9 cellular contexts compared by ENCODE assay signal in the genomic region with DNA sequence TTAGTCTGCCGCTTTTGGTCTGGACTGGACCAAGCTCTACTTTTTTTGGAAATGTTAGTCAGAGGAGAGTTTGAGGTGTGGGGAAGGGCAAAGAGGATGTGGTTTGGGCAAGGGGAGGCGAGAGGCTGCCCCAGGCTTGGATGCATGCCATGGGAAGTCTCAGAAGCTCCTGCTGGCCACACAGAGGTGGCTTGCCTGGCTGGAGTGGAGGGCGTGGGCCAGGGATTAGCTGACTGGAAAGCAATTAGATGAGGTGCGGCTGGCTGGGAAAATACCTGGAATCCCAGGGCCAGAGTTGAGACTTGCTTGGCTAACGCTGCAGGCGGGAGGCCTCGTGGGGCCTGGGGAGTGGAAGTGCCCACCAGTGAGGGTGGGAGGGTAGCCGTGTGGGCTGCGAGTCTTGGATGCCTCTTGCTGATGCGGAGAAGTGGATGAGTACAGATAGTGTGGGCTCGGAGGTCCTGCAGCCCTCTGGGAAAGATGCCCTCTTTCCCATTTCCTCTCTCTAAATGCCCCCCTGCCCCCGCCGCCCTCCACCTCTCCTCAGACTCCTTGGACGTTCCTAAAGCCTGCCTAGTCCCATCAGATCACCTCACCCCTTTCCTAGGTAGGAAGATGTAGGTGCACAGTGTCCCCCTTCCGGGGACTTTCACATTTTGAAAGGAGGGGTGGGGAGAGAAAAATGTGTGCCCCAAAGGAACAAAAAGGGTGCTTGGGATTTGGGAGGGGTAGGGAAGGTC.
DNase-seq lines count a peak whose midpoint lies in the region; ATAC-seq and TF ChIP-seq lines count a peak whose summit lies in the region.
"Had no signal": no experiment of that assay in that cellular context is flagged by ENCODE, and none has a peak within 500 bp of the region (broad histone marks: within the 10 kb centered on the region; RNA-seq: fewer than 3 reads in every experiment).

No MANE protein-coding gene starts in this region.

- peaks cover 3% of the 10 kb centered on the region for H3K36me3 Mint-ChIP-seq in activated CD4-positive, alpha-beta T cell treated with anti-CD3 and anti-CD28 coated beads, Interleukin-2, amount 10 ng/mL, durations not matched to agents 24 days and 14 days (ENCODE audit: low read depth)

- peak overlapping the region; percentile 89 for H3K4me3 Mint-ChIP-seq in activated CD4-positive, alpha-beta T cell treated with anti-CD3 and anti-CD28 coated beads, Interleukin-2, amount 10 ng/mL, durations not matched to agents 24 days and 14 days

- ATAC-seq in left lung (peak; percentile 60), GM21423 (IDR thresholded peaks at IDR 0.05; ENCODE audit: unreplicated experiment) (no peak)

- H2AFZ ChIP-seq in OCI-LY7 (ENCODE audit: low read length) = peak overlapping the region; percentile 74; the same call in 1 of the 2 replicates

- intact Hi-C loops in activated CD4-positive, alpha-beta T cell treated with anti-CD3 and anti-CD28 coated beads, Interleukin-2, amount 10 ng/mL, durations not matched to agents 24 days and 14 days (cut with micrococcal nuclease) = loop anchor here (10.0 kb wide), 1 partner anchor 342 kb away; no protein-coding TSS in a partner anchor
- intact Hi-C loops in OCI-LY7 (cut with micrococcal nuclease; ENCODE audit: unreplicated experiment) (loop anchor here (5.0 kb wide), 1 partner anchor 46 kb away; no protein-coding TSS in a partner anchor), left lung (cut with DNase I) (no loop called here), vagina (cut with DNase I) (no loop called here)

- H3K27me3 ChIP-seq in left lung (no peaks in the 10 kb centered on the region), vagina (no peaks in the 10 kb centered on the region)

- TF ChIP-seq CTCF in OCI-LY7 (conservative IDR thresholded peaks at IDR 0.05; ENCODE audit: low read length) (no peak), left lung (IDR thresholded peaks at IDR 0.05) (no peak), vagina (IDR thresholded peaks at IDR 0.05) (no peak)

- DNase-seq in activated CD4-positive, alpha-beta T cell treated with anti-CD3 and anti-CD28 coated beads, Interleukin-2, amount 10 ng/mL, durations not matched to agents 24 days and 14 days = no peak
- DNase-seq in activated CD4-positive, alpha-beta T cell treated with anti-CD3 and anti-CD28 coated beads, Interleukin-2, amount 50 U/mL, for 4 hours = no peak
- DNase-seq in OCI-LY7 (ENCODE audit: low spot score) (no peak), astrocyte of the hippocampus (ENCODE audit: low read depth, low spot score) (peak; percentile 96), left lung (peak; percentile 82 to 87), vagina (ENCODE audit: extremely low spot score in 2 of 2) (peak; percentile 58 to 76), erythroblast (lab: John Stamatoyannopoulos, UW) (no peak)

- CTCF ChIA-PET in OCI-LY7 (lab: Charles Lee; ENCODE audit: unreplicated experiment) = no interaction called here

- POLR2A ChIA-PET in OCI-LY7 (lab: Charles Lee) = interaction anchor here (0.6 to 1.3 kb wide), 3 partner anchors 48 to 628 kb away, joined by 3 read pairs; no protein-coding TSS in a partner anchor

- H3K27me3 Mint-ChIP-seq in activated CD4-positive, alpha-beta T cell treated with anti-CD3 and anti-CD28 coated beads, Interleukin-2, amount 10 ng/mL, durations not matched to agents 24 days and 14 days = no peaks in the 10 kb centered on the region

- no peaks in the 10 kb centered on the region for H3K79me2 ChIP-seq in OCI-LY7 (ENCODE audit: insufficient read depth, low read depth, low read length)

- BruUV-seq in OCI-LY7 (replicated peaks; lab: Mats Ljungman, UMichigan) = no TSS peak

- peaks cover 56% of the 10 kb centered on the region for H3K4me1 Mint-ChIP-seq in activated CD4-positive, alpha-beta T cell treated with anti-CD3 and anti-CD28 coated beads, Interleukin-2, amount 10 ng/mL, durations not matched to agents 24 days and 14 days

- no peaks in the 10 kb centered on the region for H3K36me3 ChIP-seq in OCI-LY7 (ENCODE audit: insufficient read depth, low read length)
- no peaks in the 10 kb centered on the region for H3K36me3 ChIP-seq in left lung
- no peaks in the 10 kb centered on the region for H3K36me3 ChIP-seq in vagina

- H3K27ac Mint-ChIP-seq in activated CD4-positive, alpha-beta T cell treated with anti-CD3 and anti-CD28 coated beads, Interleukin-2, amount 10 ng/mL, durations not matched to agents 24 days and 14 days = peak overlapping the region; percentile 99

- no peaks in the 10 kb centered on the region for H3K9me3 Mint-ChIP-seq in activated CD4-positive, alpha-beta T cell treated with anti-CD3 and anti-CD28 coated beads, Interleukin-2, amount 10 ng/mL, durations not matched to agents 24 days and 14 days

- peak overlapping the region; percentile 82 for H3K27ac ChIP-seq in OCI-LY7 (ENCODE audit: low read depth, low read length, poor library complexity, severe bottlenecking)
- peak overlapping the region; percentile 7 to 68 for H3K27ac ChIP-seq in left lung
- H3K27ac ChIP-seq in vagina = peak overlapping the region; percentile 40

- peak overlapping the region; percentile 58 for H3K4me3 ChIP-seq in OCI-LY7 (ENCODE audit: low read depth, low read length, poor library complexity, severe bottlenecking)
- peak overlapping the region in 1 of 2 donors; percentile 31 for H3K4me3 ChIP-seq in left lung
- H3K4me3 ChIP-seq in vagina = no peak overlapping the region

- no peak for TF ChIP-seq POLR2A in vagina (IDR thresholded peaks at IDR 0.05)
- no peak for TF ChIP-seq POLR2A in erythroblast (IDR thresholded peaks at IDR 0.05; ENCODE audit: low read length)

- H3K9me2 ChIP-seq in OCI-LY7 (ENCODE audit: insufficient read depth, low read length) = no peaks in the 10 kb centered on the region

- H3K4me1 ChIP-seq in OCI-LY7 (ENCODE audit: insufficient read depth, low read length, poor library complexity, severe bottlenecking) (peaks cover 66% of the 10 kb centered on the region), left lung (peaks cover 27 to 66% of the 10 kb centered on the region in 2 donors), vagina (peaks cover 61% of the 10 kb centered on the region)

- H3K4me2 ChIP-seq in OCI-LY7 (ENCODE audit: low read length) = peak overlapping the region; percentile 77

- H3K9me3 ChIP-seq in OCI-LY7 (ENCODE audit: low read length) (no peaks in the 10 kb centered on the region), left lung (no peaks in the 10 kb centered on the region), vagina (no peaks in the 10 kb centered on the region)
- H3K9me3 ChIP-seq: Caco-2 had no signal

- no peaks in the 10 kb centered on the region for H4K20me1 ChIP-seq in OCI-LY7 (ENCODE audit: insufficient read depth, low read length)

Comparison
In these comparisons a context has a peak if more than half of its experiments do, and no peak if none do; other contexts are left out.
1. DNase-seq: peak in astrocyte of the hippocampus (single experiment), left lung (2 of 2) and vagina (2 of 2); none in activated CD4-positive, alpha-beta T cell treated with anti-CD3 and anti-CD28 coated beads, Interleukin-2, amount 10 ng/mL, durations not matched to agents 24 days and 14 days (single experiment), activated CD4-positive, alpha-beta T cell treated with anti-CD3 and anti-CD28 coated beads, Interleukin-2, amount 50 U/mL, for 4 hours (0 of 2), OCI-LY7 (single experiment) and erythroblast (0 of 2).
2. intact Hi-C loops: an anchor here in activated CD4-positive, alpha-beta T cell treated with anti-CD3 and anti-CD28 coated beads, Interleukin-2, amount 10 ng/mL, durations not matched to agents 24 days and 14 days (10.0 kb wide) and OCI-LY7 (5.0 kb wide); none called in left lung and vagina.
3. Peak in every context shown above with its lines, with median percentiles within 50 percentile points of each other: H3K27ac ChIP-seq.